Comparison of ENCODE assay signal across 8 cellular contexts in genomic region chr21:32278068-32278467, GRCh38. TPM values are rescaled to one million over a fixed set of nuclear protein-coding genes. Genes with fewer than 3 reads are reported as not detected.
DNase-seq lines count a peak whose midpoint lies in the region; ATAC-seq and TF ChIP-seq lines count a peak whose summit lies in the region.

No MANE protein-coding gene starts in this region.

- H3F3A ChIP-seq in OCI-LY1 (ENCODE audit: insufficient read depth, low read length), result no peaks in the 10 kb centered on the region
- peaks cover 5% of the 10 kb centered on the region for H3F3A ChIP-seq in neural progenitor cell (ENCODE audit: low read depth)

- no peak for ATAC-seq in heart left ventricle
- no peak for ATAC-seq in left cardiac atrium
- no peak for ATAC-seq in GM21390 (IDR thresholded peaks at IDR 0.05; ENCODE audit: unreplicated experiment)

- TF ChIP-seq CTCF in heart left ventricle (IDR thresholded peaks at IDR 0.05) (no peak), OCI-LY1 (IDR thresholded peaks at IDR 0.05; ENCODE audit: low read length) (no peak), neural progenitor cell (IDR thresholded peaks at IDR 0.05) (no peak)

- peak overlapping the region; percentile 100 for H3K4me3 Mint-ChIP-seq in neural progenitor cell

- H3K4me1 ChIP-seq in heart left ventricle, result peaks cover 7 to 22% (median 17%) of the 10 kb centered on the region in 12 donors
- peaks cover 19% of the 10 kb centered on the region for H3K4me1 ChIP-seq in OCI-LY1 (ENCODE audit: insufficient read depth, low read length, severe bottlenecking)
- peaks cover 16% of the 10 kb centered on the region for H3K4me1 ChIP-seq in effector memory CD4-positive, alpha-beta T cell (ENCODE audit: control insufficient read depth, insufficient read depth, low read length, poor library complexity, severe bottlenecking)
- peaks cover 6% of the 10 kb centered on the region for H3K4me1 ChIP-seq in neural progenitor cell

- H3K36me3 ChIP-seq in heart left ventricle (peaks cover 0 to 12% (median 8%) of the 10 kb centered on the region in 9 donors), OCI-LY1 (ENCODE audit: insufficient read depth, low read length) (no peaks in the 10 kb centered on the region; the same call in 1 of the 2 replicates), neural progenitor cell (peaks cover 6% of the 10 kb centered on the region)
- peaks cover 4% of the 10 kb centered on the region for H3K36me3 ChIP-seq in effector memory CD4-positive, alpha-beta T cell (ENCODE audit: control insufficient read depth, insufficient read depth, low read length)

- intact Hi-C loops in heart left ventricle (cut with DNase I), result loop anchor here in 3 of 10 donors (5.0 to 10.0 kb wide), 2 partner anchors 324 to 327 kb away; no protein-coding TSS in a partner anchor
- intact Hi-C loops in left cardiac atrium (cut with DNase I), result no loop called here

- no peak overlapping the region for H3K27ac Mint-ChIP-seq in neural progenitor cell

- H3K36me3 Mint-ChIP-seq in neural progenitor cell, result peaks cover 8% of the 10 kb centered on the region

- H3K4me3 ChIP-seq in heart left ventricle, result peak overlapping the region; percentile 70 to 99 (median 79)
- H3K4me3 ChIP-seq in OCI-LY1 (ENCODE audit: low read depth, low read length, poor library complexity, severe bottlenecking), result peak overlapping the region; percentile 79
- peak overlapping the region; percentile 95 for H3K4me3 ChIP-seq in effector memory CD4-positive, alpha-beta T cell (ENCODE audit: insufficient read depth, low read depth, low read length, poor library complexity, severe bottlenecking)
- peak overlapping the region; percentile 85 for H3K4me3 ChIP-seq in neural progenitor cell

- DNase-seq in heart left ventricle, result no peak
- DNase-seq in left cardiac atrium, result no peak
- DNase-seq in effector memory CD4-positive, alpha-beta T cell, result no peak
- peak; percentile 20 for DNase-seq in neural progenitor cell (ENCODE audit: low spot score)
- no peak for DNase-seq in NCI-H446 treated with DMSO at 0.1 percent for 48 hours (lab: John Stamatoyannopoulos, UW)
- DNase-seq in GM19238 (ENCODE audit: insufficient read length, low spot score), result no peak

- H2AFZ ChIP-seq in OCI-LY1 (ENCODE audit: low read length) (no peak overlapping the region), neural progenitor cell (replicated peaks) (no peak overlapping the region)

- H3K79me2 ChIP-seq in OCI-LY1 (ENCODE audit: insufficient read depth, low read length), result peaks cover 8% of the 10 kb centered on the region; the same call in 1 of the 2 replicates
- H3K79me2 ChIP-seq in neural progenitor cell (ENCODE audit: low read depth), result peaks cover 34% of the 10 kb centered on the region

- peak overlapping the region; percentile 75 for H3K4me2 ChIP-seq in OCI-LY1 (ENCODE audit: low read length)
- peak overlapping the region; percentile 86 for H3K4me2 ChIP-seq in neural progenitor cell

- peaks cover 5% of the 10 kb centered on the region for H3K27me3 Mint-ChIP-seq in neural progenitor cell (ENCODE audit: insufficient read depth, low read depth)

- H3K27me3 ChIP-seq in heart left ventricle (no peaks in the 10 kb centered on the region), OCI-LY1 (ENCODE audit: insufficient read depth, low read length) (no peaks in the 10 kb centered on the region), neural progenitor cell (no peaks in the 10 kb centered on the region)
- H3K27me3 ChIP-seq in effector memory CD4-positive, alpha-beta T cell (replicated peaks; ENCODE audit: control insufficient read depth, insufficient read depth, low read length, poor library complexity, severe bottlenecking), result no peaks in the 10 kb centered on the region

- H3K9me3 ChIP-seq in heart left ventricle (no peaks in the 10 kb centered on the region), OCI-LY1 (ENCODE audit: low read length) (no peaks in the 10 kb centered on the region), neural progenitor cell (ENCODE audit: low read depth) (no peaks in the 10 kb centered on the region)
- no peaks in the 10 kb centered on the region for H3K9me3 ChIP-seq in effector memory CD4-positive, alpha-beta T cell (ENCODE audit: control insufficient read depth, low read length)

- WGBS in heart left ventricle, 4 donors, result 3 to 4% (median 3%) methylated on average over 6 of the region's 6 CpGs

- H3K9me2 ChIP-seq in OCI-LY1 (ENCODE audit: low read depth, low read length), result no peaks in the 10 kb centered on the region

- peak overlapping the region; percentile 74 for H3K9ac ChIP-seq in OCI-LY1 (ENCODE audit: low read length)
- H3K9ac ChIP-seq in neural progenitor cell, result peak overlapping the region; percentile 75

- H3K27ac ChIP-seq in heart left ventricle, result peak overlapping the region in 1 of 12 donors; percentile 69
- no peak overlapping the region for H3K27ac ChIP-seq in OCI-LY1 (ENCODE audit: low read depth, low read length, poor library complexity, severe bottlenecking)
- peak overlapping the region; percentile 66 for H3K27ac ChIP-seq in effector memory CD4-positive, alpha-beta T cell (ENCODE audit: insufficient read depth, low read length, poor library complexity, severe bottlenecking)
- H3K27ac ChIP-seq in neural progenitor cell, result no peak overlapping the region

- no peaks in the 10 kb centered on the region for H3K9me3 Mint-ChIP-seq in neural progenitor cell

- H4K20me1 ChIP-seq in OCI-LY1 (ENCODE audit: insufficient read depth, low read length), result no peaks in the 10 kb centered on the region
- H4K20me1 ChIP-seq in neural progenitor cell (ENCODE audit: low read depth), result no peaks in the 10 kb centered on the region

- TF ChIP-seq POLR2A in heart left ventricle (IDR thresholded peaks at IDR 0.05), result no peak

- peaks cover 23% of the 10 kb centered on the region for H3K4me1 Mint-ChIP-seq in neural progenitor cell

RNA-seq across cellular contexts. Expression of gene MIS18A, which starts 0.8 kb away (rescaled TPM):
- 1 to 10 TPM; 1.4 to 4.1 (median 2.9) TPM for total RNA-seq in heart left ventricle
- polyA plus RNA-seq in heart left ventricle, result 1 to 10 TPM; 2.3 to 2.7 TPM
- 1 to 10 TPM; 3.6 to 4.5 TPM for total RNA-seq in left cardiac atrium
- 50.4 and 64.0 TPM in 2 replicates for total RNA-seq in neural progenitor cell (ENCODE audit: low replicate concordance)

RNA-seq across cellular contexts. Expression of gene MRAP, which starts 20.6 kb away (rescaled TPM):
- 1 to 10 TPM in 2 of 9 donors, under 1 TPM in 2, not detected in 5; 0.58 to 4.2 (median 1.5) TPM for total RNA-seq in heart left ventricle
- polyA plus RNA-seq in heart left ventricle, result 1 to 10 TPM in 1 of 2 donors, under 1 TPM in 1; 0.57 to 6.5 TPM
- 10 to 100 TPM; 15.0 to 22.3 TPM for total RNA-seq in left cardiac atrium
- total RNA-seq in neural progenitor cell (ENCODE audit: low replicate concordance), result not detected in 2 replicates
